ENCODE assay signal across 8 cellular contexts in the genomic region with DNA sequence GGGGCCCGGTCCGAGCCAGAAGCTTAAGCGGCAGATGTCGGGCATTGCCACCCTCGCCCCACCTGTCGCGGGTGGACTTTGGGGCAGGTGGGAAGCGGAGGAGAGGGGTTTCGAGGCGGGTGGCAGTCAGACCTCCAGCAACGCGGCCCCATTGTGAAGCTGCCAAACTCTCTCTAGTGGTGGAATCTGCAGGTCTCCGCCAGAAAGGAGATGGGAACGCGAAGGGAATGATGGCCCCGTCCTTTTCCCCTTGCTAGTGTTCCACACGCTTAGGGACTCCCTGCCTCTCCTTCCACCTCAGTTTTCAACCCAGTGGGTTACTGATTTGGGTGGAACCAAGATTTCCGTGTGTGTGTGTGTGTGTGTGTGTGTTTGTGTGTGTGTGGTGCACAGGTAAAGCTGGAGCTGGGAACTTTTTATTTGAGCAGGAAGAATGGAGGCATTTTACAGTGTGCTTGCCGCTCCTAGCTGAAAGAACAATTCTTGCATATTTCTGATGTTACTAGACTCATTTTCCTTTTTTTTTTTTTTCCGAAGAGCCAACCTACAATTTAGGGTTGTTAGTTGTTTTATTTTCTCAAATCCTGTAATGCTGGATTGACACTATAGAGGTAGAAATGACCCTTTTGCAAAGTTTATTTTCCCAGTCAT. TPM values are rescaled to one million over a fixed set of nuclear protein-coding genes. Genes with fewer than 3 reads are reported as not detected.
DNase-seq lines count a peak whose midpoint lies in the region; ATAC-seq and TF ChIP-seq lines count a peak whose summit lies in the region.

No MANE protein-coding gene starts in this region.

- peak overlapping the region; percentile 51 for H2BK12ac ChIP-seq in trophoblast cell (ENCODE audit: low read length)

- H3K14ac ChIP-seq in trophoblast cell (ENCODE audit: low read length): peak overlapping the region; percentile 99

- H3K18ac ChIP-seq in trophoblast cell (ENCODE audit: low read length): peak overlapping the region; percentile 96

- H3K27me3 ChIP-seq in heart left ventricle (no peaks in the 10 kb centered on the region), trophoblast cell (ENCODE audit: insufficient read depth, low read length) (no peaks in the 10 kb centered on the region)

- peak overlapping the region; percentile 84 for H2BK5ac ChIP-seq in trophoblast cell (ENCODE audit: low read depth, low read length, poor library complexity)

- H3K36me3 ChIP-seq in heart left ventricle (no peaks in the 10 kb centered on the region), trophoblast cell (ENCODE audit: control insufficient read depth in 1 of 2, insufficient read depth in 2 of 2, low read length in 2 of 2) (no peaks in the 10 kb centered on the region)

- ATAC-seq in heart left ventricle: peak in 1 of 4 donors; percentile 3
- no peak for ATAC-seq in GM21529 (IDR thresholded peaks at IDR 0.05; ENCODE audit: unreplicated experiment)

- H4K91ac ChIP-seq in trophoblast cell (ENCODE audit: low read depth, low read length): peak overlapping the region; percentile 82

- H3K4ac ChIP-seq in trophoblast cell (ENCODE audit: low read depth, low read length): peak overlapping the region; percentile 99

- H3K9me3 Mint-ChIP-seq in activated naive CD4-positive, alpha-beta T cell treated with anti-CD3 and anti-CD28 coated beads, Interleukin-2, amount 50 U/mL, for 24 hours: no peaks in the 10 kb centered on the region

- peak overlapping the region; percentile 85 for H2AK5ac ChIP-seq in trophoblast cell (ENCODE audit: low read length)

- peak overlapping the region; percentile 80 for H2AFZ ChIP-seq in trophoblast cell (ENCODE audit: insufficient read depth, low read length, poor library complexity)

- H3K9ac ChIP-seq in trophoblast cell (ENCODE audit: low read length): peak overlapping the region; percentile 92

- intact Hi-C loops in heart left ventricle (cut with DNase I): loop anchor here in 1 of 10 donors (2.0 to 10.0 kb wide), 2 partner anchors 215 to 305 kb away; a partner anchor contains a TSS

- H3K4me3 ChIP-seq in LNCaP clone FGC (ENCODE audit: low read depth, low read length) (peak overlapping the region; percentile 90), heart left ventricle (peak overlapping the region; percentile 63 to 96 (median 92)), trophoblast cell (ENCODE audit: low read depth, low read length) (peak overlapping the region; percentile 90)

- no peak for TF ChIP-seq POLR2A in heart left ventricle (IDR thresholded peaks at IDR 0.05)

- H3K4me1 ChIP-seq in heart left ventricle (peaks cover 0 to 50% (median 29%) of the 10 kb centered on the region in 12 donors), trophoblast cell (ENCODE audit: control insufficient read depth in 1 of 2, insufficient read depth in 2 of 2, low read length in 2 of 2) (peaks cover 0 to 7% of the 10 kb centered on the region in 2 experiments)

- H3K79me2 ChIP-seq in trophoblast cell (ENCODE audit: control insufficient read depth, insufficient read depth, low read length, poor library complexity): peaks cover 16% of the 10 kb centered on the region

- H3K9me3 ChIP-seq in heart left ventricle (no peaks in the 10 kb centered on the region), trophoblast cell (ENCODE audit: insufficient read depth, low read depth, low read length) (no peaks in the 10 kb centered on the region)

- H3K27me3 Mint-ChIP-seq in activated naive CD4-positive, alpha-beta T cell treated with anti-CD3 and anti-CD28 coated beads, Interleukin-2, amount 50 U/mL, for 24 hours: peaks cover 4% of the 10 kb centered on the region

- H2BK120ac ChIP-seq in trophoblast cell (ENCODE audit: insufficient read depth, low read length, poor library complexity): peak overlapping the region; percentile 88

- H3K4me2 ChIP-seq in trophoblast cell (ENCODE audit: low read length): peak overlapping the region; percentile 91

- H3K23ac ChIP-seq in trophoblast cell (ENCODE audit: low read length): peak overlapping the region; percentile 78

- WGBS in heart left ventricle, 4 donors: 1 to 3% (median 2%) methylated on average over 9 to 20 of the region's 20 CpGs
- no CpG with 5 or more reads among the region's 20 CpGs for WGBS in trophoblast cell (ENCODE audit: extremely low coverage, insufficient coverage, insufficient read length)

- peak overlapping the region; percentile 87 for H3K27ac Mint-ChIP-seq in activated naive CD4-positive, alpha-beta T cell treated with anti-CD3 and anti-CD28 coated beads, Interleukin-2, amount 50 U/mL, for 24 hours

- peak overlapping the region; percentile 89 for H4K12ac ChIP-seq in trophoblast cell (ENCODE audit: low read depth, low read length)

- H3K27ac ChIP-seq in heart left ventricle: peak overlapping the region; percentile 49 to 93 (median 84)
- peak overlapping the region; percentile 87 for H3K27ac ChIP-seq in trophoblast cell (ENCODE audit: low read depth, low read length)

- DNase-seq in NCI-H510A treated with DMSO at 0.1 percent for 48 hours (lab: John Stamatoyannopoulos, UW) (peak; percentile 39), NCI-H510A (lab: John Stamatoyannopoulos, UW) (no peak), LNCaP clone FGC (ENCODE audit: low read depth) (no peak), heart left ventricle (peak in 3 of 5 donors; percentile 33 to 71 (median 45)), trophoblast cell (peak in 1 of 2 donors; percentile 42), NCI-H128 (lab: John Stamatoyannopoulos, UW; ENCODE audit: unreplicated experiment) (no peak)

- H3K79me1 ChIP-seq in trophoblast cell (ENCODE audit: low read length): peaks cover 17% of the 10 kb centered on the region

- H3K4me3 Mint-ChIP-seq in activated naive CD4-positive, alpha-beta T cell treated with anti-CD3 and anti-CD28 coated beads, Interleukin-2, amount 50 U/mL, for 24 hours: peak overlapping the region; percentile 79

- TF ChIP-seq CTCF in LNCaP clone FGC (IDR thresholded peaks at IDR 0.05; ENCODE audit: control insufficient read depth, extremely low read depth, insufficient read depth) (no peak), heart left ventricle (IDR thresholded peaks at IDR 0.05) (no peak)

- H3K4me1 Mint-ChIP-seq in activated naive CD4-positive, alpha-beta T cell treated with anti-CD3 and anti-CD28 coated beads, Interleukin-2, amount 50 U/mL, for 24 hours: peaks cover 24% of the 10 kb centered on the region

- no peaks in the 10 kb centered on the region for H3K36me3 Mint-ChIP-seq in activated naive CD4-positive, alpha-beta T cell treated with anti-CD3 and anti-CD28 coated beads, Interleukin-2, amount 50 U/mL, for 24 hours

- peak overlapping the region; percentile 70 for H4K8ac ChIP-seq in trophoblast cell (ENCODE audit: low read depth, low read length)

RNA-seq across cellular contexts. Expression of a gene that starts 1.3 kb away (rescaled TPM):
- total RNA-seq in heart left ventricle: 1 to 10 TPM; 2.7 to 6.0 (median 4.6) TPM
- 1 to 10 TPM; 2.9 to 3.7 TPM for polyA plus RNA-seq in heart left ventricle
- polyA plus RNA-seq in trophoblast cell (2013): 81.5 and 86.2 TPM in 2 replicates

Comparison
In these comparisons a context has a peak if more than half of its experiments do, and no peak if none do; other contexts are left out.
1. DNase-seq: peak in NCI-H510A treated with DMSO at 0.1 percent for 48 hours (single experiment) and heart left ventricle (3 of 5); none in NCI-H510A (single experiment), LNCaP clone FGC (single experiment) and NCI-H128 (single experiment).
2. Peak in every context shown above with its lines, with median percentiles within 50 percentile points of each other: H3K4me3 ChIP-seq.